Comparison of ENCODE assay signal across 19 cellular contexts in genomic region chr10:60490013-60490412, GRCh38.
DNase-seq lines count a peak whose midpoint lies in the region; ATAC-seq and TF ChIP-seq lines count a peak whose summit lies in the region.
"Had no signal": no experiment of that assay in that cellular context is flagged by ENCODE, and none has a peak within 500 bp of the region (broad histone marks: within the 10 kb centered on the region; RNA-seq: fewer than 3 reads in every experiment).

No MANE protein-coding gene starts in this region.

- no peak for DNase-seq in activated CD4-positive, alpha-beta T cell treated with anti-CD3 and anti-CD28 coated beads for 36 hours
- no peak for DNase-seq in activated CD4-positive, alpha-beta T cell treated with anti-CD3 and anti-CD28 coated beads for 4 hours
- no peak for DNase-seq in activated T-helper 1 cell treated with anti-CD3 and anti-CD28 coated beads, Interleukin-12 subunit alpha, Interleukin-12 subunit beta, Interleukin-2, Interleukin-4 antibody, amounts not matched to agents 30 ng/mL and 10 ng/mL and 1 ng/mL, durations not matched to agents 14 hours and 24 hours and 36 hours (ENCODE audit: low spot score)
- DNase-seq in fibroblast of the aortic adventitia (ENCODE audit: low read depth) (peak; percentile 89), thyroid gland (peak; percentile 37 to 44), HFFc6 (no peak), BE2C (no peak), nephron progenitor cell (no peak)
- DNase-seq: 8988T; activated CD4-positive, alpha-beta T cell treated with anti-CD3 and anti-CD28 coated beads, Interleukin-2, amount 50 U/mL, for 1 hour; MV-4-11; NCI-H1694 treated with DMSO at 0.1 percent for 48 hours; NCI-H774; SIG-M5; T-helper 1 cell; upper lobe of right lung had no signal

- H3K4me3 Mint-ChIP-seq in activated CD4-positive, alpha-beta T cell treated with anti-CD3 and anti-CD28 coated beads for 36 hours, result no peak overlapping the region
- no peak overlapping the region for H3K4me3 Mint-ChIP-seq in activated T-helper 1 cell treated with anti-CD3 and anti-CD28 coated beads, Interleukin-12 subunit alpha, Interleukin-12 subunit beta, Interleukin-2, Interleukin-4 antibody, amounts not matched to agents 30 ng/mL and 10 ng/mL and 1 ng/mL, durations not matched to agents 14 hours and 24 hours and 36 hours
- H3K4me3 Mint-ChIP-seq in HFFc6 (no peak overlapping the region), nephron progenitor cell (no peak overlapping the region)
- H3K4me3 Mint-ChIP-seq: central memory CD8-positive, alpha-beta T cell had no signal

- peak; percentile 33 for ATAC-seq in activated CD4-positive, alpha-beta T cell treated with anti-CD3 and anti-CD28 coated beads for 36 hours
- ATAC-seq: upper lobe of right lung had no signal

- H3K27me3 Mint-ChIP-seq in activated CD4-positive, alpha-beta T cell treated with anti-CD3 and anti-CD28 coated beads for 36 hours, result no peaks in the 10 kb centered on the region
- no peaks in the 10 kb centered on the region for H3K27me3 Mint-ChIP-seq in activated T-helper 1 cell treated with anti-CD3 and anti-CD28 coated beads, Interleukin-12 subunit alpha, Interleukin-12 subunit beta, Interleukin-2, Interleukin-4 antibody, amounts not matched to agents 30 ng/mL and 10 ng/mL and 1 ng/mL, durations not matched to agents 14 hours and 24 hours and 36 hours (ENCODE audit: insufficient read depth)
- peaks cover 4% of the 10 kb centered on the region for H3K27me3 Mint-ChIP-seq in HFFc6 (ENCODE audit: insufficient read depth)
- H3K27me3 Mint-ChIP-seq in nephron progenitor cell (ENCODE audit: low read depth, poor library complexity), result peaks cover 7% of the 10 kb centered on the region
- H3K27me3 Mint-ChIP-seq: central memory CD8-positive, alpha-beta T cell had no signal

- H3K27me3 ChIP-seq in thyroid gland (no peaks in the 10 kb centered on the region), BE2C (no peaks in the 10 kb centered on the region)
- H3K27me3 ChIP-seq: BLaER1, right atrium auricular region, upper lobe of right lung had no signal

- H3K4me1 ChIP-seq in thyroid gland, result peaks cover 10 to 14% of the 10 kb centered on the region in 2 donors
- H3K4me1 ChIP-seq in BE2C, result no peaks in the 10 kb centered on the region
- H3K4me1 ChIP-seq: BLaER1, right atrium auricular region, upper lobe of right lung had no signal

- H3K9me3 ChIP-seq in thyroid gland (no peaks in the 10 kb centered on the region), BE2C (no peaks in the 10 kb centered on the region)
- H3K9me3 ChIP-seq: BLaER1, right atrium auricular region, upper lobe of right lung had no signal

- no peak overlapping the region for H3K4me3 ChIP-seq in fibroblast of the aortic adventitia (ENCODE audit: low read depth, low read length)
- no peak overlapping the region for H3K4me3 ChIP-seq in thyroid gland (replicated peaks in 1 of 3)
- H3K4me3 ChIP-seq in BE2C (ENCODE audit: low read depth, low read length), result no peak overlapping the region
- H3K4me3 ChIP-seq: BLaER1, right atrium auricular region, upper lobe of right lung had no signal

- TF ChIP-seq CTCF in fibroblast of the aortic adventitia (IDR thresholded peaks at IDR 0.05; ENCODE audit: insufficient read depth, low read length) (no peak), thyroid gland (IDR thresholded peaks at IDR 0.05) (no peak), HFFc6 (IDR thresholded peaks at IDR 0.05) (no peak), BE2C (IDR thresholded peaks at IDR 0.05; ENCODE audit: low read depth, low read length) (no peak), nephron progenitor cell (IDR thresholded peaks at IDR 0.05) (no peak)

- CTCF ChIA-PET in activated CD4-positive, alpha-beta T cell treated with anti-CD3 and anti-CD28 coated beads for 36 hours (lab: Charles Lee), result no interaction called here

- intact Hi-C loops in activated CD4-positive, alpha-beta T cell treated with anti-CD3 and anti-CD28 coated beads for 36 hours (cut with DNase I, micrococcal nuclease), result no loop called here
- intact Hi-C loops in activated T-helper 1 cell treated with anti-CD3 and anti-CD28 coated beads, Interleukin-12 subunit alpha, Interleukin-12 subunit beta, Interleukin-2, Interleukin-4 antibody, amounts not matched to agents 30 ng/mL and 10 ng/mL and 1 ng/mL, durations not matched to agents 14 hours and 24 hours and 36 hours (cut with micrococcal nuclease), result no loop called here
- intact Hi-C loops in thyroid gland (cut with DNase I), result no loop called here

- WGBS in thyroid gland, 2 donors, result 9 to 26% methylated on average over 3 of the region's 3 CpGs

- H3K36me3 ChIP-seq in thyroid gland (no peaks in the 10 kb centered on the region), BE2C (no peaks in the 10 kb centered on the region)
- H3K36me3 ChIP-seq: BLaER1, right atrium auricular region, upper lobe of right lung had no signal

- POLR2A ChIA-PET in activated CD4-positive, alpha-beta T cell treated with anti-CD3 and anti-CD28 coated beads for 36 hours (lab: Charles Lee), result no interaction called here

- no peak overlapping the region for H3K27ac Mint-ChIP-seq in activated CD4-positive, alpha-beta T cell treated with anti-CD3 and anti-CD28 coated beads for 36 hours
- peak overlapping the region; percentile 18 for H3K27ac Mint-ChIP-seq in activated T-helper 1 cell treated with anti-CD3 and anti-CD28 coated beads, Interleukin-12 subunit alpha, Interleukin-12 subunit beta, Interleukin-2, Interleukin-4 antibody, amounts not matched to agents 30 ng/mL and 10 ng/mL and 1 ng/mL, durations not matched to agents 14 hours and 24 hours and 36 hours
- H3K27ac Mint-ChIP-seq in HFFc6 (no peak overlapping the region), nephron progenitor cell (no peak overlapping the region)

- peaks cover 9% of the 10 kb centered on the region for H3K36me3 Mint-ChIP-seq in activated CD4-positive, alpha-beta T cell treated with anti-CD3 and anti-CD28 coated beads for 36 hours (ENCODE audit: low read depth)
- peaks cover 14% of the 10 kb centered on the region for H3K36me3 Mint-ChIP-seq in activated T-helper 1 cell treated with anti-CD3 and anti-CD28 coated beads, Interleukin-12 subunit alpha, Interleukin-12 subunit beta, Interleukin-2, Interleukin-4 antibody, amounts not matched to agents 30 ng/mL and 10 ng/mL and 1 ng/mL, durations not matched to agents 14 hours and 24 hours and 36 hours (ENCODE audit: low read depth)
- H3K36me3 Mint-ChIP-seq in HFFc6 (ENCODE audit: low read depth) (no peaks in the 10 kb centered on the region), nephron progenitor cell (ENCODE audit: low read depth) (no peaks in the 10 kb centered on the region)

- H3K4me1 Mint-ChIP-seq in activated CD4-positive, alpha-beta T cell treated with anti-CD3 and anti-CD28 coated beads for 36 hours, result peaks cover 27% of the 10 kb centered on the region
- H3K4me1 Mint-ChIP-seq in activated T-helper 1 cell treated with anti-CD3 and anti-CD28 coated beads, Interleukin-12 subunit alpha, Interleukin-12 subunit beta, Interleukin-2, Interleukin-4 antibody, amounts not matched to agents 30 ng/mL and 10 ng/mL and 1 ng/mL, durations not matched to agents 14 hours and 24 hours and 36 hours (ENCODE audit: low read depth), result peaks cover 20% of the 10 kb centered on the region
- no peaks in the 10 kb centered on the region for H3K4me1 Mint-ChIP-seq in HFFc6 (ENCODE audit: low read depth)
- H3K4me1 Mint-ChIP-seq in nephron progenitor cell, result no peaks in the 10 kb centered on the region

- no peak for TF ChIP-seq POLR2A in thyroid gland (IDR thresholded peaks at IDR 0.05)

- peak overlapping the region; percentile 56 to 60 (median 59) for H3K27ac ChIP-seq in thyroid gland
- H3K27ac ChIP-seq: BLaER1, right atrium auricular region, upper lobe of right lung had no signal

- H3K9me3 Mint-ChIP-seq in activated CD4-positive, alpha-beta T cell treated with anti-CD3 and anti-CD28 coated beads for 36 hours (ENCODE audit: low read depth), result no peaks in the 10 kb centered on the region
- H3K9me3 Mint-ChIP-seq in activated T-helper 1 cell treated with anti-CD3 and anti-CD28 coated beads, Interleukin-12 subunit alpha, Interleukin-12 subunit beta, Interleukin-2, Interleukin-4 antibody, amounts not matched to agents 30 ng/mL and 10 ng/mL and 1 ng/mL, durations not matched to agents 14 hours and 24 hours and 36 hours, result no peaks in the 10 kb centered on the region
- H3K9me3 Mint-ChIP-seq in HFFc6, result no peaks in the 10 kb centered on the region
- H3K9me3 Mint-ChIP-seq in nephron progenitor cell, result no peaks in the 10 kb centered on the region
- H3K9me3 Mint-ChIP-seq: central memory CD8-positive, alpha-beta T cell had no signal

Comparison
In these comparisons a context has a peak if more than half of its experiments do, and no peak if none do; other contexts are left out.
1. DNase-seq: peak in fibroblast of the aortic adventitia (single experiment) and thyroid gland (2 of 2); none in activated CD4-positive, alpha-beta T cell treated with anti-CD3 and anti-CD28 coated beads for 36 hours (single experiment), activated CD4-positive, alpha-beta T cell treated with anti-CD3 and anti-CD28 coated beads for 4 hours (0 of 2), activated T-helper 1 cell treated with anti-CD3 and anti-CD28 coated beads, Interleukin-12 subunit alpha, Interleukin-12 subunit beta, Interleukin-2, Interleukin-4 antibody, amounts not matched to agents 30 ng/mL and 10 ng/mL and 1 ng/mL, durations not matched to agents 14 hours and 24 hours and 36 hours (single experiment), HFFc6 (single experiment), BE2C (single experiment) and nephron progenitor cell (single experiment).